In the genomic region with DNA sequence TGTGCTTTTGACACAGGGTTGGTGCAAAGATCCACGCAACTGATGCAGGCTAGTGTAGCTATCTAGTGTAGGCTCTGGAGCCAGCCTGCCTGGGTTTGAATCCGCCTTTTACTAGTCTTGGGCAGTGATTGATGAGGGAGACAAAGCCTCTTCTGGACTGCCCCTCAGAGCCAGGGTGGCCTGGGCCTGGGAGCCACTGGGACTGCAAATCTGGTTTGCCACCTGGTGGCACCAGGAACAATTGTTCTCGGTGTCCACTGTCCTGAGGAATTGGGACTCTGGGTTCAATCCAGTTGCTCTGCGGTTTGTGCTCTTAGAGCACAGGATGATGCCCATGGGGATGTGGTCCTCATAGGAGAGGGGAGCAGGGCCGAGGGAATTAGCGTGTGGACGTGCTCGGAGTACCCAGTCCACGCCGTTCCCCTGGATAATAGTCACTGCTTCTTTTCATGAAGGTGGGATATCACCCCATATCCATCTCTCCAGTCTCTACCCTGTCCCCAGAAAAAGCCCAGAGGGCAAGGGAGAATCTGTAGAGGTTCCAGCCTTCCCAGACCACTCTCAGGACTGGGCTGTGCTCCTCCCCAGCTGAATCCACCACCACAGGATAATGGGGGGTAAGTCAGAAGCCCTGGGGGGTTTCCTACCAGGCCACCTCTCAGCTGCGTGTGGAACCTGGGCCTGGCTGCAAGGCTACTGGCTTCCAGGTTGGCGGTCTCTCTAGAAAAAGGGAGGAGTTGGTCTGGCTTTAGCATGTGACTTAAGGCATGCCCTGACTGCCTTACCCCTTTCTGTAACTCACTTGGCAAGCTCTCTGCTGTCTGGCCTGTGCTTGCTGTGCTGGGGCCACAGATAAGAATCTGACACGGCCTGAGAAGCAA, we compare ENCODE assay signal across 7 cellular contexts. TPM values are rescaled to one million over a fixed set of nuclear protein-coding genes. Genes with fewer than 3 reads are reported as not detected.
DNase-seq lines count a peak whose midpoint lies in the region; ATAC-seq and TF ChIP-seq lines count a peak whose summit lies in the region.

No MANE protein-coding gene starts in this region.

- H3K4me3 Mint-ChIP-seq in central memory CD8-positive, alpha-beta T cell, result peak overlapping the region; percentile 89
- peak overlapping the region; percentile 94 for H3K4me3 Mint-ChIP-seq in neural crest cell

- TF ChIP-seq CTCF in LNCAP (IDR thresholded peaks at IDR 0.05), result peak; percentile 28; the same call in 1 of the 2 replicates
- peak; percentile 27 for TF ChIP-seq CTCF in neural crest cell (conservative IDR thresholded peaks at IDR 0.05)

- ATAC-seq in central memory CD8-positive, alpha-beta T cell (replicated peaks; ENCODE audit: extremely low read depth, poor library complexity, severe bottlenecking), result no peak

- H3K9me3 Mint-ChIP-seq in central memory CD8-positive, alpha-beta T cell, result no peaks in the 10 kb centered on the region
- H3K9me3 Mint-ChIP-seq in neural crest cell, result no peaks in the 10 kb centered on the region

- no peaks in the 10 kb centered on the region for H3K27me3 Mint-ChIP-seq in central memory CD8-positive, alpha-beta T cell
- peaks cover 14% of the 10 kb centered on the region for H3K27me3 Mint-ChIP-seq in neural crest cell (ENCODE audit: low read depth)

- DNase-seq in ELF-1 (ENCODE audit: low read depth, low spot score), result peak; percentile 44
- no peak for DNase-seq in central memory CD8-positive, alpha-beta T cell (ENCODE audit: low spot score in 2 of 2)
- no peak for DNase-seq in neural crest cell (ENCODE audit: low read depth, low spot score)
- no peak for DNase-seq in Ammon's horn (ENCODE audit: low spot score)
- DNase-seq in NCI-H2171 (lab: John Stamatoyannopoulos, UW), result no peak
- no peak for DNase-seq in globus pallidus (ENCODE audit: low spot score)

- H3K36me3 Mint-ChIP-seq in central memory CD8-positive, alpha-beta T cell (ENCODE audit: insufficient read depth), result peaks cover 11% of the 10 kb centered on the region
- peaks cover 4% of the 10 kb centered on the region for H3K36me3 Mint-ChIP-seq in neural crest cell (ENCODE audit: low read depth)

- H3K4me1 Mint-ChIP-seq in central memory CD8-positive, alpha-beta T cell, result peaks cover 50% of the 10 kb centered on the region
- H3K4me1 Mint-ChIP-seq in neural crest cell, result peaks cover 29% of the 10 kb centered on the region

- H3K27ac Mint-ChIP-seq in central memory CD8-positive, alpha-beta T cell (ENCODE audit: low read depth), result no peak overlapping the region
- no peak overlapping the region for H3K27ac Mint-ChIP-seq in neural crest cell (ENCODE audit: unreplicated experiment)

RNA-seq across cellular contexts. Expression of a gene that starts 1.9 kb away (rescaled TPM):
- 30.0 and 30.1 TPM in 2 replicates for total RNA-seq in neural crest cell

RNA-seq across cellular contexts. Expression of a gene that starts 9.8 kb away (rescaled TPM):
- total RNA-seq in neural crest cell, result 108 and 113 TPM in 2 replicates

RNA-seq across cellular contexts. Expression of a gene that starts 47.5 kb away (rescaled TPM):
- 96.3 and 98.4 TPM in 2 replicates for total RNA-seq in neural crest cell
